Comparison of ENCODE assay signal across 2 cellular contexts in the genomic region with DNA sequence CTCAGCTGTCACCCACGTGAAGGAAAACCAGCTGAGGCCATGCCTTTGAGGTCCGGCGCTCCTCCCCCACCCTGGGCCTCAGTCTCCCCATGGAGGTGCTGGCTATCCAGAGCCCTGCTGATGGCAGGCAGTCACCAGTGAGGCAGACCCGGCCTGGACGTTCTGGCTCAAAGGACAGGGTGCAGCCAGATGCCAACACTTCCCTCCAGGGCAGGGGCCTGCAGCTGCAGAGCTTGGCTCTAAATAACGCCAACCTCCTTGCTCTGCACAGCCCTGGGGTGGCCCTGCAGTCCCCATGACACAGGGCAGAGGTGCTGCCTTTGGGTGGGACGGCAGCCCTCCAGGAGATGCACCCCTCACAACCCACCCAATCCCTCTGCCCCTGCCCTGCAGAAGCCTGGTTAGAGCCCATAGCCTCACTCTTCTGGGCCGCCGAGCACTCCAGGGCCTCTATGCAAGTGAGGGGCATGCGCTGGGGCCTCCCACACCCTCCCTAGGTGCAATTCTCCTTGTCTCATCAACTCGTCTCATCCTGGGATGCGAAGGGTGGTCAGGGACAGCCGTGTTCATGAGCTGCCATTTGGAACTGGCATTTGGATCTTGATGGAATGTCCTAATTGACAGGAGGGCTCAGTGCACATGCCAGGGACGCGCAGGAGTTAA.
TF ChIP-seq lines count a peak whose summit lies in the region.

No MANE protein-coding gene starts in this region.

TF ChIP-seq in HCT116, 20 proteins besides CTCF, POLR2A, EP300 and RAD21 (continued from another document):
- TF ChIP-seq REST (IDR thresholded peaks at IDR 0.05; ENCODE audit: low read depth) (no peak), MAX (IDR thresholded peaks at IDR 0.05) (no peak), CEBPB (IDR thresholded peaks at IDR 0.05; ENCODE audit: low read depth) (no peak), SP1 (IDR thresholded peaks at IDR 0.05; ENCODE audit: low read depth) (no peak), FOSL1 (IDR thresholded peaks at IDR 0.05; ENCODE audit: low read depth) (no peak)
- TF ChIP-seq, protein P1, sequence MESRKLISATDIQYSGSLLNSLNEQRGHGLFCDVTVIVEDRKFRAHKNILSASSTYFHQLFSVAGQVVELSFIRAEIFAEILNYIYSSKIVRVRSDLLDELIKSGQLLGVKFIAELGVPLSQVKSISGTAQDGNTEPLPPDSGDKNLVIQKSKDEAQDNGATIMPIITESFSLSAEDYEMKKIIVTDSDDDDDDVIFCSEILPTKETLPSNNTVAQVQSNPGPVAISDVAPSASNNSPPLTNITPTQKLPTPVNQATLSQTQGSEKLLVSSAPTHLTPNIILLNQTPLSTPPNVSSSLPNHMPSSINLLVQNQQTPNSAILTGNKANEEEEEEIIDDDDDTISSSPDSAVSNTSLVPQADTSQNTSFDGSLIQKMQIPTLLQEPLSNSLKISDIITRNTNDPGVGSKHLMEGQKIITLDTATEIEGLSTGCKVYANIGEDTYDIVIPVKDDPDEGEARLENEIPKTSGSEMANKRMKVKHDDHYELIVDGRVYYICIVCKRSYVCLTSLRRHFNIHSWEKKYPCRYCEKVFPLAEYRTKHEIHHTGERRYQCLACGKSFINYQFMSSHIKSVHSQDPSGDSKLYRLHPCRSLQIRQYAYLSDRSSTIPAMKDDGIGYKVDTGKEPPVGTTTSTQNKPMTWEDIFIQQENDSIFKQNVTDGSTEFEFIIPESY (IDR thresholded peaks at IDR 0.05; ENCODE audit: extremely low read depth, insufficient replicate concordance, low read length) = no peak

TF ChIP-seq in SK-N-SH, 30 proteins besides CTCF, POLR2A, EP300 and RAD21 (continued from another document):
- TF ChIP-seq USF2 (IDR thresholded peaks at IDR 0.05; ENCODE audit: borderline replicate concordance, low read depth, low read length) (no peak), RXRA (IDR thresholded peaks at IDR 0.05; ENCODE audit: borderline replicate concordance, low read depth) (no peak), ELF1 (IDR thresholded peaks at IDR 0.05) (no peak), TAF1 (IDR thresholded peaks at IDR 0.05; ENCODE audit: borderline replicate concordance, low read depth, low read length) (no peak), MXI1 (IDR thresholded peaks at IDR 0.05; ENCODE audit: low read depth, low read length) (no peak), SIN3A (IDR thresholded peaks at IDR 0.05; ENCODE audit: borderline replicate concordance, low read depth, low read length) (no peak), REST (IDR thresholded peaks at IDR 0.05; ENCODE audit: low read depth, low read length) (no peak), GABPA (IDR thresholded peaks at IDR 0.05; ENCODE audit: low read depth) (no peak), IRF3 (IDR thresholded peaks at IDR 0.05; ENCODE audit: low read depth, low read length) (no peak), NRF1 (IDR thresholded peaks at IDR 0.05; ENCODE audit: low read depth, low read length) (no peak)
